In the genomic region with DNA sequence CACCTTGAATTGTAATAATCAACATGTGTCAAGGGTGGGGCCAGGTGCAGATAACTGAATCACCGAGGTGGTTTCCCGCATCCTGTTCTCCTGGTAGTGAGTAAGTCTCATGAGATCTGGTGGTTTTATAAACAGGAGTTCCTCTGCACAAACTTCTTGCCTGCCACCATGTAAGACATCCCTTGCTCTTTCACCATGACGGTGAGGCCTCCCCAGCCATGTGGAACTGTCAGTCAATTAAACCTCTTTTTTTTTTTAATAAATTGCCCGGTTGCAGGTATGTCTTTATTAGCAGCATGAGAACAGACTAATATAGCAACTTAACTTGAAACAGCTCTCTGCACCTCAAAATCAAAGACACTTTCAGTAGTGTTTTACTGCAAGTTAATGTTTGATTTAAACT, we compare ENCODE assay signal across 14 cellular contexts.
DNase-seq lines count a peak whose midpoint lies in the region; ATAC-seq and TF ChIP-seq lines count a peak whose summit lies in the region.
"Had no signal": no experiment of that assay in that cellular context is flagged by ENCODE, and none has a peak within 500 bp of the region (broad histone marks: within the 10 kb centered on the region; RNA-seq: fewer than 3 reads in every experiment).

No MANE protein-coding gene starts in this region.

- intact Hi-C loops in left ventricle myocardium inferior (cut with micrococcal nuclease) (no loop called here), Right ventricle myocardium inferior (cut with DNase I) (no loop called here)

- peaks cover 38% of the 10 kb centered on the region for H3K36me3 ChIP-seq in left ventricle myocardium inferior

- no peak overlapping the region for H3K4me3 ChIP-seq in left ventricle myocardium inferior
- H3K4me3 ChIP-seq in epithelial cell of proximal tubule (ENCODE audit: low read depth, low read length), result peak overlapping the region; percentile 86

- DNase-seq in left ventricle myocardium inferior (no peak), Right ventricle myocardium inferior (ENCODE audit: missing footprints) (no peak), HK-2 (ENCODE audit: unreplicated experiment) (peak; percentile 64), epithelial cell of proximal tubule (ENCODE audit: low read depth) (peak; percentile 74), GOT3 (lab: John Stamatoyannopoulos, UW) (no peak), HT-29 (ENCODE audit: low spot score) (no peak), amygdala (lab: John Stamatoyannopoulos, UW) (no peak)
- no peak for DNase-seq in activated CD8-positive, alpha-beta memory T cell treated with anti-CD3 and anti-CD28 coated beads, Interleukin-2, amount 50 U/mL, for 48 hours
- DNase-seq: activated CD4-positive, alpha-beta T cell treated with anti-CD3 and anti-CD28 coated beads for 48 hours; activated effector memory CD4-positive, alpha-beta T cell treated with anti-CD3 and anti-CD28 coated beads, Interleukin-2, amount 50 U/mL, for 16 hours; NCI-H187 treated with DMSO at 0.1 percent for 48 hours; NK-92 treated with Interleukin-12 subunit alpha and Interleukin-12 subunit beta, amount 100 ng/mL, for 24 hours; upper lobe of left lung had no signal

- no peak for ATAC-seq in Right ventricle myocardium inferior
- ATAC-seq: natural killer cell treated with Interleukin-12 subunit alpha and Interleukin-12 subunit beta and Interleukin-15 and Interleukin-18, amount 100 ng/mL, for 72 hours had no signal

- TF ChIP-seq CTCF in left ventricle myocardium inferior (IDR thresholded peaks at IDR 0.05; ENCODE audit: borderline replicate concordance), result no peak
- no peak for TF ChIP-seq CTCF in epithelial cell of proximal tubule (conservative IDR thresholded peaks at IDR 0.05; ENCODE audit: low read depth, low read length)

- H3K27ac ChIP-seq in left ventricle myocardium inferior (replicated peaks), result peak overlapping the region; percentile 31

- H3K9me3 ChIP-seq in left ventricle myocardium inferior (replicated peaks), result no peaks in the 10 kb centered on the region
- H3K9me3 ChIP-seq: upper lobe of left lung had no signal

- peaks cover 99% of the 10 kb centered on the region for H3K4me1 ChIP-seq in left ventricle myocardium inferior

- no peaks in the 10 kb centered on the region for H3K27me3 ChIP-seq in left ventricle myocardium inferior (ENCODE audit: low read depth)
- H3K27me3 ChIP-seq: upper lobe of left lung had no signal

Comparison
In these comparisons a context has a peak if more than half of its experiments do, and no peak if none do; other contexts are left out.
1. DNase-seq: peak in HK-2 (single experiment) and epithelial cell of proximal tubule (single experiment); none in left ventricle myocardium inferior (single experiment), Right ventricle myocardium inferior (single experiment), GOT3 (single experiment), HT-29 (single experiment), amygdala (0 of 56) and activated CD8-positive, alpha-beta memory T cell treated with anti-CD3 and anti-CD28 coated beads, Interleukin-2, amount 50 U/mL, for 48 hours (single experiment).